Comparison of ENCODE assay signal across 16 cellular contexts in genomic region chr6:69489970-69490369, GRCh38.
"Had no signal": no experiment of that assay in that cellular context is flagged by ENCODE, and none has a peak within 500 bp of the region (broad histone marks: within the 10 kb centered on the region; RNA-seq: fewer than 3 reads in every experiment).

No MANE protein-coding gene starts in this region.

- DNase-seq: activated CD4-positive, alpha-beta T cell treated with anti-CD3 and anti-CD28 coated beads, Interleukin-2, amount 10 ng/mL, durations not matched to agents 7 days and 5 days; activated CD4-positive, CD25-positive, alpha-beta regulatory T cell; activated CD8-positive, alpha-beta memory T cell treated with anti-CD3 and anti-CD28 coated beads for 24 hours; activated naive CD4-positive, alpha-beta T cell treated with anti-CD3 and anti-CD28 coated beads for 36 hours; foreskin melanocyte; heart left ventricle; mammary epithelial cell; mucosa of descending colon; naive thymus-derived CD8-positive, alpha-beta T cell; retina; stimulated activated naive CD4-positive, alpha-beta T cell treated with Interleukin-2 at 50 U/mL for 16 hours; trophoblast cell had no signal

- H3K4me3 ChIP-seq: heart left ventricle, mucosa of descending colon, skin epidermis had no signal

- ATAC-seq: activated T-helper 17 cell treated with anti-CD3 and anti-CD28 coated beads, Interleukin-2, amount 50 U/mL, for 72 hours; heart left ventricle; left lobe of liver; mucosa of descending colon; naive thymus-derived CD8-positive, alpha-beta T cell had no signal

- H3K27me3 ChIP-seq: heart left ventricle, neutrophil had no signal

- H3K36me3 ChIP-seq: heart left ventricle, neutrophil had no signal
